1 cellular context compared by ENCODE assay signal in the genomic region with DNA sequence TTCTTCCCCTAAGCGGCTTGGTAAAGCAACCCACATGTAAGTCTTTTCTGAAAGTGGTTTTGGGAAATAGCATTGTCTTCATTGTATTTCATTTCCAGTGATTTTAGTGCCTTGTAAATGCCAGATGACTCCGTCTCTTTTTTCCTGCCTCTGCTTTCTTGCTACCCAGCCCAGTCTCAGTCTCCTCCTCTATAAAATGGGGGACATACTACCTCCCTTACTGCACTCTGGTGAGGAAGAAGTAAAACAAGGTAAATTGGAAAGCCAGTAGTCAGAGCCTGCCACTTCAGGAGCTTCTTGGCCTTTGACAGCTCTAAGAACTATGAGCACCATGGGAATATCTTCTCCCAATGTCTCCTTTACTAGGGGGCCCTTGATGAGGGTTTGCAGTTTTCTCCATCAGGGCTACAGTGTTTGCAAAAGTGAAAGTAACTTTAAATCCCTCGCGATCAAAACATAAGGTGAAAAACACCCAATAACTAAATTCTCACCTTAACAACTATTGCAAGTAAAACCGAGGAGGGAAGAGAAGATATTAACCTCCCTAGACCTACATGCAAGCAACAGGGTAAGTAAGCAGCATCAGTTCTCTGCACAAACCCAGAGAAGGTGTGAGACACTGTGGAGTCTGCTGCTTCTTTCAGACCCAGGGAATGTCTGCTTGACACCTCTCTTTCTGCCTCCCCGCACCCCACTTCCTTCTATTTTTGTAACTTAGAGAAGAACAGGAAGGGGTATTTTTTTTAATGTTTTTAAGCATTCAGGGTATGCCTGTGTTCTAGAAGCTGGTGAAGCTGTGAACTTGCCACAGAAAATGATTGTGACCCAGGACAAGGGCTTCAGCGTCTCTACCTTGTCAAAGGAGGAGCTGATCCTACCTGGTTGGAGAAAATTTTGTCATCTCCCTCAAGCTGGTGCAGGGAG.
TF ChIP-seq lines count a peak whose summit lies in the region.

No MANE protein-coding gene starts in this region.

TF ChIP-seq in GM23338, 12 proteins besides CTCF, POLR2A, EP300 and RAD21 (continued from another document):
- TF ChIP-seq NANOG (IDR thresholded peaks at IDR 0.05; ENCODE audit: borderline replicate concordance), result no peak
- TF ChIP-seq ZNF331 (CRISPR knock-in tag; IDR thresholded peaks at IDR 0.05; ENCODE audit: low read depth), result no peak
- TF ChIP-seq POLR2AphosphoS5 (IDR thresholded peaks at IDR 0.05; ENCODE audit: low read depth), result no peak
- TF ChIP-seq, protein P1, sequence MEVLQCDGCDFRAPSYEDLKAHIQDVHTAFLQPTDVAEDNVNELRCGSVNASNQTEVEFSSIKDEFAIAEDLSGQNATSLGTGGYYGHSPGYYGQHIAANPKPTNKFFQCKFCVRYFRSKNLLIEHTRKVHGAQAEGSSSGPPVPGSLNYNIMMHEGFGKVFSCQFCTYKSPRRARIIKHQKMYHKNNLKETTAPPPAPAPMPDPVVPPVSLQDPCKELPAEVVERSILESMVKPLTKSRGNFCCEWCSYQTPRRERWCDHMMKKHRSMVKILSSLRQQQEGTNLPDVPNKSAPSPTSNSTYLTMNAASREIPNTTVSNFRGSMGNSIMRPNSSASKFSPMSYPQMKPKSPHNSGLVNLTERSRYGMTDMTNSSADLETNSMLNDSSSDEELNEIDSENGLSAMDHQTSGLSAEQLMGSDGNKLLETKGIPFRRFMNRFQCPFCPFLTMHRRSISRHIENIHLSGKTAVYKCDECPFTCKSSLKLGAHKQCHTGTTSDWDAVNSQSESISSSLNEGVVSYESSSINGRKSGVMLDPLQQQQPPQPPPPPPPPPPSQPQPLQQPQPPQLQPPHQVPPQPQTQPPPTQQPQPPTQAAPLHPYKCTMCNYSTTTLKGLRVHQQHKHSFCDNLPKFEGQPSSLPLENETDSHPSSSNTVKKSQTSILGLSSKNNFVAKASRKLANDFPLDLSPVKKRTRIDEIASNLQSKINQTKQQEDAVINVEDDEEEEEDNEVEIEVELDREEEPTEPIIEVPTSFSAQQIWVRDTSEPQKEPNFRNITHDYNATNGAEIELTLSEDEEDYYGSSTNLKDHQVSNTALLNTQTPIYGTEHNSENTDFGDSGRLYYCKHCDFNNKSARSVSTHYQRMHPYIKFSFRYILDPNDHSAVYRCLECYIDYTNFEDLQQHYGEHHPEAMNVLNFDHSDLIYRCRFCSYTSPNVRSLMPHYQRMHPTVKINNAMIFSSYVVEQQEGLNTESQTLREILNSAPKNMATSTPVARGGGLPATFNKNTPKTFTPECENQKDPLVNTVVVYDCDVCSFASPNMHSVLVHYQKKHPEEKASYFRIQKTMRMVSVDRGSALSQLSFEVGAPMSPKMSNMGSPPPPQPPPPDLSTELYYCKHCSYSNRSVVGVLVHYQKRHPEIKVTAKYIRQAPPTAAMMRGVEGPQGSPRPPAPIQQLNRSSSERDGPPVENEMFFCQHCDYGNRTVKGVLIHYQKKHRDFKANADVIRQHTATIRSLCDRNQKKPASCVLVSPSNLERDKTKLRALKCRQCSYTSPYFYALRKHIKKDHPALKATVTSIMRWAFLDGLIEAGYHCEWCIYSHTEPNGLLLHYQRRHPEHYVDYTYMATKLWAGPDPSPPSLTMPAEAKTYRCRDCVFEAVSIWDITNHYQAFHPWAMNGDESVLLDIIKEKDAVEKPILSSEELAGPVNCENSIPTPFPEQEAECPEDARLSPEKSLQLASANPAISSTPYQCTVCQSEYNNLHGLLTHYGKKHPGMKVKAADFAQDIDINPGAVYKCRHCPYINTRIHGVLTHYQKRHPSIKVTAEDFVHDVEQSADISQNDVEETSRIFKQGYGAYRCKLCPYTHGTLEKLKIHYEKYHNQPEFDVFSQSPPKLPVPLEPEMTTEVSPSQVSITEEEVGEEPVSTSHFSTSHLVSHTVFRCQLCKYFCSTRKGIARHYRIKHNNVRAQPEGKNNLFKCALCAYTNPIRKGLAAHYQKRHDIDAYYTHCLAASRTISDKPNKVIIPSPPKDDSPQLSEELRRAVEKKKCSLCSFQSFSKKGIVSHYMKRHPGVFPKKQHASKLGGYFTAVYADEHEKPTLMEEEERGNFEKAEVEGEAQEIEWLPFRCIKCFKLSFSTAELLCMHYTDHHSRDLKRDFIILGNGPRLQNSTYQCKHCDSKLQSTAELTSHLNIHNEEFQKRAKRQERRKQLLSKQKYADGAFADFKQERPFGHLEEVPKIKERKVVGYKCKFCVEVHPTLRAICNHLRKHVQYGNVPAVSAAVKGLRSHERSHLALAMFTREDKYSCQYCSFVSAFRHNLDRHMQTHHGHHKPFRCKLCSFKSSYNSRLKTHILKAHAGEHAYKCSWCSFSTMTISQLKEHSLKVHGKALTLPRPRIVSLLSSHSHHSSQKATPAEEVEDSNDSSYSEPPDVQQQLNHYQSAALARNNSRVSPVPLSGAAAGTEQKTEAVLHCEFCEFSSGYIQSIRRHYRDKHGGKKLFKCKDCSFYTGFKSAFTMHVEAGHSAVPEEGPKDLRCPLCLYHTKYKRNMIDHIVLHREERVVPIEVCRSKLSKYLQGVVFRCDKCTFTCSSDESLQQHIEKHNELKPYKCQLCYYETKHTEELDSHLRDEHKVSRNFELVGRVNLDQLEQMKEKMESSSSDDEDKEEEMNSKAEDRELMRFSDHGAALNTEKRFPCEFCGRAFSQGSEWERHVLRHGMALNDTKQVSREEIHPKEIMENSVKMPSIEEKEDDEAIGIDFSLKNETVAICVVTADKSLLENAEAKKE (CRISPR knock-in tag; IDR thresholded peaks at IDR 0.05), result no peak
- TF ChIP-seq, protein P2, sequence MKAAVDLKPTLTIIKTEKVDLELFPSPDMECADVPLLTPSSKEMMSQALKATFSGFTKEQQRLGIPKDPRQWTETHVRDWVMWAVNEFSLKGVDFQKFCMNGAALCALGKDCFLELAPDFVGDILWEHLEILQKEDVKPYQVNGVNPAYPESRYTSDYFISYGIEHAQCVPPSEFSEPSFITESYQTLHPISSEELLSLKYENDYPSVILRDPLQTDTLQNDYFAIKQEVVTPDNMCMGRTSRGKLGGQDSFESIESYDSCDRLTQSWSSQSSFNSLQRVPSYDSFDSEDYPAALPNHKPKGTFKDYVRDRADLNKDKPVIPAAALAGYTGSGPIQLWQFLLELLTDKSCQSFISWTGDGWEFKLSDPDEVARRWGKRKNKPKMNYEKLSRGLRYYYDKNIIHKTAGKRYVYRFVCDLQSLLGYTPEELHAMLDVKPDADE (IDR thresholded peaks at IDR 0.05), result no peak
- TF ChIP-seq JUNB (IDR thresholded peaks at IDR 0.05; ENCODE audit: unreplicated experiment), result no peak
- no peak for TF ChIP-seq STAT1 (IDR thresholded peaks at IDR 0.05; ENCODE audit: unreplicated experiment)
- no peak for TF ChIP-seq EZH2phosphoT487 (IDR thresholded peaks at IDR 0.05; ENCODE audit: unreplicated experiment)
TF ChIP-seq in GM23338: peak in this region for 0.
